Comparison of ENCODE assay signal across 8 cellular contexts in the genomic region with DNA sequence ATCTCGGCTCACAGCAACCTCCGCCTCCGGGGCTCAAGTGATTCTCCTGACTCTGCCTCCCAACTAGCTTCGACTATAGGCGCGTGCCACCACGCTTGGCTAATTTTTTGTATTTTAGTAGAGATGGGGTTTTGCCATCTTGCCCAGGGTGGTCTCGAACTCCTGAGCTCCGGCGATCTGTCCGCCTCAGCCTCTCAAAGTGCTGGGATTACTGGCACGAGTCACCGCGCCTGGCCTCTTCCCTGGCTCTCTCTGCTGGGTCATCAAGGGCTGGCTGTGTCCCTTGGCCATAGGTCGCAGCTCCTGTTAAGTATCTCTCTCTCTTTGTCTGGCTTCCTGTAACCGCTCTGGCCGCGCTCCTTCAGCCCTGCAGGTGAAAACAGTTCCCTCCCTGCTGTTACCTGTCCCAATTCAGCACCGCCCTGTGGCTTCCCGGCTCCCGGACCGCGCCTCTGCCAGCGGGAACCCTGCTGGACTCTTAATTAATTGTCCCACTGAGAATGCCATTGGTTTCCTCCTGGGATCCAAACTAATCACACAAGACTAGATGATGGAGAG. TPM values are rescaled to one million over a fixed set of nuclear protein-coding genes. Genes with fewer than 3 reads are reported as not detected.
A peak's percentile ranks its signal among the peaks of the same experiment; 100 is the strongest.
DNase-seq lines count a peak whose midpoint lies in the region; ATAC-seq and TF ChIP-seq lines count a peak whose summit lies in the region.

No MANE protein-coding gene starts in this region.

- 58 to 80% methylated on average over 1 to 9 of the region's 24 CpGs for WGBS in gastroesophageal sphincter (ENCODE audit: low coverage in 1 of 2), 2 donors

- peaks cover 21% of the 10 kb centered on the region for H3K4me1 Mint-ChIP-seq in progenitor cell of endocrine pancreas (ENCODE audit: low read depth)

- no peak for TF ChIP-seq EP300 in gastroesophageal sphincter (IDR thresholded peaks at IDR 0.05)

- peak overlapping the region; percentile 95 to 96 for H3K4me3 ChIP-seq in gastroesophageal sphincter

- 0 out of 2 replicates have a peak, but pooled peaks have one; percentile 22 for TF ChIP-seq CTCF in VCaP (conservative IDR thresholded peaks at IDR 0.05)
- peak in 1 of 4 experiments; percentile 6 for TF ChIP-seq CTCF in gastroesophageal sphincter (IDR thresholded peaks at IDR 0.05)
- TF ChIP-seq CTCF in progenitor cell of endocrine pancreas (IDR thresholded peaks at IDR 0.05; ENCODE audit: unreplicated experiment): no peak

- peak overlapping the region; percentile 79 for H3K27ac Mint-ChIP-seq in progenitor cell of endocrine pancreas

- peaks cover 0 to 59% (median 5%) of the 10 kb centered on the region in 3 donors for H3K4me1 ChIP-seq in gastroesophageal sphincter

- no peaks in the 10 kb centered on the region for H3K9me3 Mint-ChIP-seq in progenitor cell of endocrine pancreas (ENCODE audit: low read depth)

- H3K27me3 Mint-ChIP-seq in progenitor cell of endocrine pancreas: peaks cover 4% of the 10 kb centered on the region

- H3K27ac ChIP-seq in VCaP (peak overlapping the region; percentile 90), gastroesophageal sphincter (peak overlapping the region; percentile 97 to 99 (median 98))

- no peak for TF ChIP-seq POLR2A in gastroesophageal sphincter (IDR thresholded peaks at IDR 0.05)

- no peak for ATAC-seq in gastroesophageal sphincter
- no peak for ATAC-seq in HG02759 (IDR thresholded peaks at IDR 0.05; ENCODE audit: unreplicated experiment)

- no peaks in the 10 kb centered on the region for H3K36me3 ChIP-seq in gastroesophageal sphincter

- H3K36me3 Mint-ChIP-seq in progenitor cell of endocrine pancreas (ENCODE audit: insufficient read depth): no peaks in the 10 kb centered on the region

- H3K9me3 ChIP-seq in gastroesophageal sphincter: peaks cover 0 to under 1% (median 0%) of the 10 kb centered on the region in 3 donors

- peak overlapping the region; percentile 82 for H3K4me3 Mint-ChIP-seq in progenitor cell of endocrine pancreas (ENCODE audit: low read depth)

- DNase-seq in NCI-H1417 (lab: John Stamatoyannopoulos, UW): peak in 2 of 3 experiments; percentile 52 to 85
- DNase-seq in NCI-H1417 treated with DMSO at 0.1 percent for 48 hours (lab: John Stamatoyannopoulos, UW): no peak
- no peak for DNase-seq in progenitor cell of endocrine pancreas (ENCODE audit: low spot score, unreplicated experiment)
- no peak for DNase-seq in GM19238 (ENCODE audit: insufficient read length, low spot score)
- DNase-seq in NCI-H510A (lab: John Stamatoyannopoulos, UW): no peak

- H3K27me3 ChIP-seq in gastroesophageal sphincter: no peaks in the 10 kb centered on the region

RNA-seq across cellular contexts. Expression of a gene that starts 1.3 kb away (rescaled TPM):
- total RNA-seq in gastroesophageal sphincter (10 to 100 TPM; 24.1 to 32.7 (median 29.1) TPM), progenitor cell of endocrine pancreas (102 and 106 TPM in 2 replicates)

RNA-seq across cellular contexts. Expression of a gene that starts 42.5 kb away (rescaled TPM):
- total RNA-seq in gastroesophageal sphincter (1 to 10 TPM in 2 of 4 donors, under 1 TPM in 1, not detected in 1; 0.78 to 6.9 (median 1.5) TPM), progenitor cell of endocrine pancreas (2.1 and 2.4 TPM in 2 replicates)

Comparison
In these comparisons a context has a peak if more than half of its experiments do, and no peak if none do; other contexts are left out.
1. DNase-seq: peak in NCI-H1417 (2 of 3); none in NCI-H1417 treated with DMSO at 0.1 percent for 48 hours (single experiment), progenitor cell of endocrine pancreas (single experiment), GM19238 (single experiment) and NCI-H510A (single experiment).